In genomic region chr4:56245547-56246229, GRCh38 we compare ENCODE assay signal across 14 cellular contexts.
"Had no signal": no experiment of that assay in that cellular context is flagged by ENCODE, and none has a peak within 500 bp of the region (broad histone marks: within the 10 kb centered on the region; RNA-seq: fewer than 3 reads in every experiment).

No MANE protein-coding gene starts in this region.

- H3K4me3 ChIP-seq: cardiac muscle cell, gastrocnemius medialis, lower lobe of right lung, right lobe of liver had no signal

- ATAC-seq: activated CD4-positive, CD25-positive, alpha-beta regulatory T cell treated with anti-CD3 and anti-CD28 coated beads, Interleukin-2, amount 50 U/mL, for 24 hours; gastrocnemius medialis; lower lobe of right lung had no signal

- H3K4me1 ChIP-seq: gastrocnemius medialis, lower lobe of right lung, right lobe of liver had no signal

- H3K27ac ChIP-seq: cardiac muscle cell, gastrocnemius medialis, lower lobe of right lung, neutrophil, right lobe of liver had no signal

- H3K4me1 Mint-ChIP-seq: activated naive CD4-positive, alpha-beta T cell treated with anti-CD3 and anti-CD28 coated beads, Interleukin-2, amount 50 U/mL, for 24 hours; naive B cell had no signal

- DNase-seq: activated effector memory CD4-positive, alpha-beta T cell treated with Interleukin-2 at 50 U/mL for 16 hours; activated T-cell treated with anti-CD3 and anti-CD28 coated beads, Interleukin-2, amount 50 U/mL, for 1 hour; gastrocnemius medialis; lower lobe of right lung; midbrain; naive B cell; right lobe of liver; stimulated activated CD4-positive, alpha-beta T cell treated with anti-CD3 and anti-CD28 coated beads, Interleukin-2, amount 100 ng/mL, for 24 hours; stimulated activated naive CD4-positive, alpha-beta T cell had no signal

- H3K27ac Mint-ChIP-seq: activated naive CD4-positive, alpha-beta T cell treated with anti-CD3 and anti-CD28 coated beads, Interleukin-2, amount 50 U/mL, for 24 hours; naive B cell; type B pancreatic cell had no signal

- H3K27me3 Mint-ChIP-seq: naive B cell, type B pancreatic cell had no signal

- H3K9me3 Mint-ChIP-seq: activated naive CD4-positive, alpha-beta T cell treated with anti-CD3 and anti-CD28 coated beads, Interleukin-2, amount 50 U/mL, for 24 hours; naive B cell; type B pancreatic cell had no signal

- H3K4me3 Mint-ChIP-seq: activated naive CD4-positive, alpha-beta T cell treated with anti-CD3 and anti-CD28 coated beads, Interleukin-2, amount 50 U/mL, for 24 hours; naive B cell; type B pancreatic cell had no signal

- H3K36me3 Mint-ChIP-seq: activated naive CD4-positive, alpha-beta T cell treated with anti-CD3 and anti-CD28 coated beads, Interleukin-2, amount 50 U/mL, for 24 hours; naive B cell had no signal

- H3K27me3 ChIP-seq: cardiac muscle cell, gastrocnemius medialis, neutrophil, right lobe of liver had no signal

- H3K36me3 ChIP-seq: cardiac muscle cell, gastrocnemius medialis, lower lobe of right lung, neutrophil, right lobe of liver had no signal

- H3K9me3 ChIP-seq: gastrocnemius medialis, lower lobe of right lung, neutrophil, right lobe of liver had no signal
